ENCODE assay signal across 1 cellular context in the genomic region with DNA sequence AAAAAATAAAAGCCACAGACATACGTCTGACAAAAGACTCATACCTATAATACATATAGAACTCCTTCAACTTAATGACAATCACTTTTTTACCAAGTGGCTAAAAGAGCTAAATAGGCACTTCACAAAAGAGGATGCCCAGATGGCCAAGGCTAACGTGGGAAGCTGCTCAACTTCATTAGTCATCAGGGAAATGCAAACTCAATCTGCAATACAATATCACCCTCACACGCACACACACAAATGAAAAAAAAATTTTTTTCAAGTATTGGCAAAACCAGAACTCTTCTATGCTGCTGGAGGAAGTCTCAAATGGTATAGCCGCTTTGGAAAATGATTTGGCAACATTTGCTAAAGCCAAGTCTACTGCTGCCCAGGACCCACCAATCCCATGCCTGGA.
TF ChIP-seq lines count a peak whose summit lies in the region.

No MANE protein-coding gene starts in this region.

TF ChIP-seq in K562, 482 proteins besides CTCF, POLR2A, EP300 and RAD21:
- TF ChIP-seq MBD2 (IDR thresholded peaks at IDR 0.05; ENCODE audit: borderline replicate concordance, low read depth) (no peak), PURB (CRISPR knock-in tag; IDR thresholded peaks at IDR 0.05; ENCODE audit: low read depth) (no peak), POU5F1 (IDR thresholded peaks at IDR 0.05; ENCODE audit: borderline replicate concordance, low read depth, low read length, partially characterized antibody) (no peak), TARDBP (IDR thresholded peaks at IDR 0.05) (no peak), ZNF644 (tag; IDR thresholded peaks at IDR 0.05; ENCODE audit: low read depth) (no peak), ZNF274 (IDR thresholded peaks at IDR 0.05; ENCODE audit: borderline replicate concordance, low read depth, low read length) (no peak), ZNF696 (CRISPR knock-in tag; conservative IDR thresholded peaks at IDR 0.05) (no peak)
- TF ChIP-seq, protein P1, sequence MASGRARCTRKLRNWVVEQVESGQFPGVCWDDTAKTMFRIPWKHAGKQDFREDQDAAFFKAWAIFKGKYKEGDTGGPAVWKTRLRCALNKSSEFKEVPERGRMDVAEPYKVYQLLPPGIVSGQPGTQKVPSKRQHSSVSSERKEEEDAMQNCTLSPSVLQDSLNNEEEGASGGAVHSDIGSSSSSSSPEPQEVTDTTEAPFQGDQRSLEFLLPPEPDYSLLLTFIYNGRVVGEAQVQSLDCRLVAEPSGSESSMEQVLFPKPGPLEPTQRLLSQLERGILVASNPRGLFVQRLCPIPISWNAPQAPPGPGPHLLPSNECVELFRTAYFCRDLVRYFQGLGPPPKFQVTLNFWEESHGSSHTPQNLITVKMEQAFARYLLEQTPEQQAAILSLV (tag; IDR thresholded peaks at IDR 0.05): no peak
